In genomic region chr6:108589244-108589730, GRCh38 we compare ENCODE assay signal across 1 cellular context.
TF ChIP-seq lines count a peak whose summit lies in the region.

No MANE protein-coding gene starts in this region.

TF ChIP-seq in HEK293, 187 proteins besides CTCF, POLR2A, EP300 and RAD21 (continued from another document):
- no peak for TF ChIP-seq PRDM6 (tag by site-specific recombination; IDR thresholded peaks at IDR 0.05)
- TF ChIP-seq ZNF433 (tag by site-specific recombination; IDR thresholded peaks at IDR 0.05; ENCODE audit: low read depth) = no peak
- TF ChIP-seq ZNF16 (tag by site-specific recombination; IDR thresholded peaks at IDR 0.05; ENCODE audit: low read depth) = no peak
